Comparison of ENCODE assay signal across 15 cellular contexts in genomic region chr1:163874070-163874469, GRCh38.
DNase-seq lines count a peak whose midpoint lies in the region; ATAC-seq and TF ChIP-seq lines count a peak whose summit lies in the region.
"Had no signal": no experiment of that assay in that cellular context is flagged by ENCODE, and none has a peak within 500 bp of the region (broad histone marks: within the 10 kb centered on the region; RNA-seq: fewer than 3 reads in every experiment).

No MANE protein-coding gene starts in this region.

- no peak overlapping the region for H3K4me3 ChIP-seq in PC-3 (ENCODE audit: low read length)
- no peak overlapping the region for H3K4me3 ChIP-seq in fibroblast of mammary gland (ENCODE audit: control insufficient read depth, low read depth, low read length)
- H3K4me3 ChIP-seq: BLaER1 treated with 17β-estradiol and CSF1 and Interleukin-3, amounts not matched to agents 10 nM and 100 nM; uterus had no signal

- H3K27ac ChIP-seq in 22Rv1: no peak overlapping the region
- no peak overlapping the region for H3K27ac ChIP-seq in PC-3 (ENCODE audit: low read length)
- H3K27ac ChIP-seq: BLaER1 treated with 17β-estradiol and CSF1 and Interleukin-3, amounts not matched to agents 10 nM and 100 nM; RWPE1 had no signal

- no peaks in the 10 kb centered on the region for H3K79me2 ChIP-seq in PC-3 (ENCODE audit: low read length)

- H3K4me2 ChIP-seq in PC-3 (ENCODE audit: low read length): no peak overlapping the region
- H3K4me2 ChIP-seq: BLaER1 treated with 17β-estradiol and CSF1 and Interleukin-3, amounts not matched to agents 10 nM and 100 nM had no signal

- H3K4me1 ChIP-seq in PC-3 (ENCODE audit: insufficient read depth, low read length): no peaks in the 10 kb centered on the region
- H3K4me1 ChIP-seq: BLaER1 treated with 17β-estradiol and CSF1 and Interleukin-3, amounts not matched to agents 10 nM and 100 nM; uterus had no signal

- TF ChIP-seq CTCF in 22Rv1 (IDR thresholded peaks at IDR 0.05): peak; percentile 76
- peak; percentile 27; the same call in 1 of the 2 replicates for TF ChIP-seq CTCF in GM12874 (IDR thresholded peaks at IDR 0.05; ENCODE audit: insufficient read depth, low read depth, low read length)
- peak; percentile 50; the same call in 1 of the 2 replicates for TF ChIP-seq CTCF in PC-3 (conservative IDR thresholded peaks at IDR 0.05; ENCODE audit: low read depth, low read length)
- peak; percentile 65 for TF ChIP-seq CTCF in fibroblast of mammary gland (conservative IDR thresholded peaks at IDR 0.05; ENCODE audit: control insufficient read depth, insufficient read depth, low read depth, low read length)

- H3K9me3 ChIP-seq in PC-3 (ENCODE audit: low read length): no peaks in the 10 kb centered on the region
- H3K9me3 ChIP-seq: uterus had no signal

- H3K9ac ChIP-seq in PC-3 (ENCODE audit: low read length): no peak overlapping the region
- H3K9ac ChIP-seq: BLaER1 treated with 17β-estradiol and CSF1 and Interleukin-3, amounts not matched to agents 10 nM and 100 nM had no signal

- ATAC-seq in PC-3: no peak
- ATAC-seq in GM21786 (IDR thresholded peaks at IDR 0.05; ENCODE audit: unreplicated experiment): no peak
- ATAC-seq in HG03095 (IDR thresholded peaks at IDR 0.05; ENCODE audit: unreplicated experiment): no peak
- ATAC-seq in HG03139 (IDR thresholded peaks at IDR 0.05; ENCODE audit: unreplicated experiment): no peak
- ATAC-seq: natural killer cell treated with Interleukin-12 subunit alpha and Interleukin-12 subunit beta and Interleukin-15 and Interleukin-18, amount 100 ng/mL, for 72 hours had no signal

- H3F3A ChIP-seq in PC-3 (ENCODE audit: low read length, unreplicated experiment): no peaks in the 10 kb centered on the region

- DNase-seq in PC-3: no peak
- DNase-seq in fibroblast of mammary gland (ENCODE audit: low read depth): peak; percentile 44
- DNase-seq in epidermal melanocyte (ENCODE audit: insufficient read length, low spot score): no peak
- DNase-seq: activated T-cell treated with anti-CD3 and anti-CD28 coated beads, Interleukin-2, amount 50 U/mL, for 1 hour; anterior cingulate cortex; NCI-H2227 treated with DMSO at 0.1 percent for 48 hours; uterus had no signal

- POLR2A ChIA-PET in PC-3 (lab: Charles Lee; ENCODE audit: unreplicated experiment): no interaction called here

- H4K20me1 ChIP-seq in PC-3 (ENCODE audit: low read length): no peaks in the 10 kb centered on the region
- H4K20me1 ChIP-seq: BLaER1 treated with 17β-estradiol and CSF1 and Interleukin-3, amounts not matched to agents 10 nM and 100 nM had no signal

- no peaks in the 10 kb centered on the region for H3K36me3 ChIP-seq in PC-3 (ENCODE audit: low read depth, low read length)
- H3K36me3 ChIP-seq: BLaER1 treated with 17β-estradiol and CSF1 and Interleukin-3, amounts not matched to agents 10 nM and 100 nM; uterus had no signal

- no TSS peak for BruUV-seq in PC-3 (replicated peaks; lab: Mats Ljungman, UMichigan)

- intact Hi-C loops in PC-3 (cut with micrococcal nuclease): no loop called here

- CTCF ChIA-PET in PC-3 (lab: Charles Lee): interaction anchor here (0.6 kb wide), 1 partner anchor 327 kb away, joined by 3 read pairs; no protein-coding TSS in a partner anchor

- no peaks in the 10 kb centered on the region for H3K9me2 ChIP-seq in PC-3 (replicated peaks; ENCODE audit: low read length)

- H2AFZ ChIP-seq in PC-3 (ENCODE audit: low read length): no peak overlapping the region

- H3K27me3 ChIP-seq in PC-3 (ENCODE audit: low read length): 0 out of 2 replicates have a peak, but pooled peaks cover 3% of the 10 kb centered on the region
- H3K27me3 ChIP-seq: BLaER1 treated with 17β-estradiol and CSF1 and Interleukin-3, amounts not matched to agents 10 nM and 100 nM; uterus had no signal
